In genomic region chr21:44844256-44844655, GRCh38 we compare ENCODE assay signal across 1 cellular context.
TF ChIP-seq lines count a peak whose summit lies in the region.

No MANE protein-coding gene starts in this region.

TF ChIP-seq in K562, 482 proteins besides CTCF, POLR2A, EP300 and RAD21:
- TF ChIP-seq PRDM10 (IDR thresholded peaks at IDR 0.05; ENCODE audit: partially characterized antibody) (peak; percentile 55), MXI1 (IDR thresholded peaks at IDR 0.05; ENCODE audit: low read depth, low read length) (no peak)
